ENCODE assay signal across 16 cellular contexts in the genomic region with DNA sequence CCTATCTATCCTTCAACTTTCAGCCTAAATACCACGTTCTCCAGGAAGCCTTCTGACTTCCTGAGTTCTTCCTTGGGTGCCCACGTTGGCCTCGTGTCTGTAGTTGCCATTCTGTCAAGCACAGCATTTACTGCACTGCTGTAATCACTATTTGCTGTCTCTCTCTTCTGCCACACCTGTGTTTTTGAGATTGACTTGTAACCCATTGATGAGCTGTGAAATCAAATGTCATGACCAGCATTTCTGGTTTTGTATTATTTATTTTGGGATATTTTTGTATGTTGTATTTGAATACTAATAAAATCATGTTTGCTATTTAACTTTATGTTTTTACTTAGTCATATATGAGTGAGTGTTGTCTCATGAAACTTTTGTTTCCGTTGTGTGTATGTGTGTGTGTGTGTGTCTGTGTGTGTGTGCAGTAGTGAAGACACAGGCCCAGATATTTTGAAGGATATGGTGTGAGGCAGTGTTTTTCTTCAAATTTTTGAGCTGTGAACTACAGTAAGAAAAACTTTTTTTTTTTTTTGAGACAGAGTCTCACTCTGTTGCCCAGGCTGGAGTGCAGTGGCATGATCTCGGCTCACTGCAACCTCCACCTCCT.
DNase-seq lines count a peak whose midpoint lies in the region; ATAC-seq, FAIRE-seq and TF ChIP-seq lines count a peak whose summit lies in the region.
"Had no signal": no experiment of that assay in that cellular context is flagged by ENCODE, and none has a peak within 500 bp of the region (broad histone marks: within the 10 kb centered on the region; RNA-seq: fewer than 3 reads in every experiment).

No MANE protein-coding gene starts in this region.

- peak overlapping the region; percentile 37 for H2AFZ ChIP-seq in HCT116 (ENCODE audit: low read depth, low read length, poor library complexity, severe bottlenecking)
- peak overlapping the region; percentile 48 for H2AFZ ChIP-seq in HepG2 (ENCODE audit: low read length)

- no peak for TF ChIP-seq POLR2A in HCT116 (IDR thresholded peaks at IDR 0.05; ENCODE audit: borderline replicate concordance, extremely low read depth, insufficient read depth, insufficient read length)
- no peak for TF ChIP-seq POLR2A in HepG2 (IDR thresholded peaks at IDR 0.05; ENCODE audit: insufficient read depth in 1 of 2, low read depth in 2 of 2, low read length in 2 of 2)

- DNase-seq in HCT116 (ENCODE audit: low read depth, low spot score) (no peak), RPMI8226 (peak; percentile 7), HepG2 (ENCODE audit: low spot score) (no peak), A172 (ENCODE audit: low spot score) (no peak)
- DNase-seq in activated naive CD4-positive, alpha-beta T cell treated with anti-CD3 and anti-CD28 coated beads, Interleukin-2, amount 50 U/mL, for 16 hours, result no peak
- no peak for DNase-seq in stimulated activated naive CD8-positive, alpha-beta T cell treated with anti-CD3 and anti-CD28 coated beads, Interleukin-15, Interleukin-2, amounts not matched to agents 100 U/mL and 50 U/mL, for 24 hours
- DNase-seq: DND-41, KG1, NCI-H1417 treated with DMSO at 0.1 percent for 48 hours, NCI-H2029, NCI-H345, NCI-H524 treated with DMSO at 0.1 percent for 48 hours had no signal

- H3K4me2 ChIP-seq in HCT116 (ENCODE audit: low read length) (no peak overlapping the region), HepG2 (ENCODE audit: low read depth, low read length) (peak overlapping the region; percentile 54)

- no peak overlapping the region for H3K9ac ChIP-seq in HCT116 (ENCODE audit: low read length)
- H3K9ac ChIP-seq in HepG2 (ENCODE audit: insufficient read depth, low read depth, low read length), result no peak overlapping the region

- RAD21 ChIA-PET in HCT116 (lab: Charles Lee; ENCODE audit: low non-redundant PET in 1 of 2, low total read pairs in 2 of 2, uncharacterized antibody in 2 of 2, unreplicated experiment in 2 of 2), result no interaction called here

- H4K20me1 ChIP-seq in HCT116 (ENCODE audit: insufficient read depth), result no peaks in the 10 kb centered on the region
- H4K20me1 ChIP-seq in HepG2 (ENCODE audit: insufficient read depth, low read length), result no peaks in the 10 kb centered on the region

- TF ChIP-seq EP300 in HepG2 (IDR thresholded peaks at IDR 0.05; ENCODE audit: low read depth in 2 of 2, low read length in 2 of 2) (no peak), HepG2 (CRISPR knock-in tag; IDR thresholded peaks at IDR 0.05; ENCODE audit: borderline replicate concordance) (no peak)

- FAIRE-seq in HepG2 (lab: Jason Lieb, UNC), result no peak

- intact Hi-C loops in HCT116 (cut with micrococcal nuclease), result no loop called here
- intact Hi-C loops in HepG2 (cut with micrococcal nuclease; ENCODE audit: unreplicated experiment), result no loop called here

- CTCF ChIA-PET in HCT116 (lab: Charles Lee) (interaction anchor here (1.8 kb wide), 1 partner anchor 204 kb away, joined by 7 read pairs; no protein-coding TSS in a partner anchor), HepG2 (lab: Yijun Ruan, JAX; ENCODE audit: low intra/inter-chr PET ratio, low total read pairs) (no interaction called here)

- 16% methylated on average over 5 of the region's 5 CpGs for WGBS in HepG2 (ENCODE audit: low lambda C conversion rate)

- H3K4me3 ChIP-seq in HCT116 (replicated peaks in 1 of 2; ENCODE audit: low read depth in 1 of 2, low read length in 2 of 2) (no peak overlapping the region), HepG2 (replicated peaks in 1 of 3; ENCODE audit: insufficient read depth in 1 of 3, low read depth in 2 of 3, low read length in 3 of 3) (no peak overlapping the region)
- H3K4me3 ChIP-seq: HAP-1, SK-N-MC had no signal

- in situ Hi-C loops in HepG2 (cut with HindIII; ENCODE audit: extremely low pct_ligation_motif_present, low pct_unique_long_range_greater_than_20kb), result no loop called here

- no peak for TF ChIP-seq CTCF in 22Rv1 (IDR thresholded peaks at IDR 0.05)
- TF ChIP-seq CTCF in HCT116 (IDR thresholded peaks at IDR 0.05 in 2 of 3, conservative IDR thresholded peaks at IDR 0.05 in 1 of 3; ENCODE audit: borderline replicate concordance in 1 of 3, insufficient read depth in 1 of 3, low read depth in 2 of 3, low read length in 2 of 3), result no peak
- TF ChIP-seq CTCF in HepG2 (CRISPR knock-in tag; IDR thresholded peaks at IDR 0.05), result no peak

- POLR2A ChIA-PET in HCT116 (lab: Charles Lee), result interaction anchor here (1.7 kb wide), 1 partner anchor 128 kb away, joined by 5 read pairs; a partner anchor contains a TSS
- POLR2A ChIA-PET in HepG2 (lab: Yijun Ruan, JAX), result interaction anchor here (1.2 kb wide), 1 partner anchor 22 kb away, joined by 3 read pairs; no protein-coding TSS in a partner anchor

- H3K27ac ChIP-seq in 22Rv1 (peak overlapping the region; percentile 10; the same call in 1 of the 2 replicates), HCT116 (ENCODE audit: low read depth, low read length) (no peak overlapping the region), HepG2 (ENCODE audit: extremely low read length, insufficient read depth, low read length) (no peak overlapping the region)
- H3K27ac ChIP-seq: SK-N-MC had no signal

- H3K9me3 ChIP-seq in HCT116 (ENCODE audit: control insufficient read depth in 1 of 2, insufficient read depth in 1 of 2, low read depth in 1 of 2, low read length in 2 of 2), result no peaks in the 10 kb centered on the region
- no peaks in the 10 kb centered on the region for H3K9me3 ChIP-seq in HepG2 (ENCODE audit: low read length)
- H3K9me3 ChIP-seq: HAP-1 had no signal

- ATAC-seq in HCT116 (no peak), HepG2 (no peak), HG02798 (IDR thresholded peaks at IDR 0.05; ENCODE audit: poor library complexity, unreplicated experiment) (no peak)
- ATAC-seq in stimulated activated naive CD8-positive, alpha-beta T cell treated with anti-CD3 and anti-CD28 coated beads, Interleukin-15, Interleukin-2, amounts not matched to agents 100 U/mL and 50 U/mL, for 24 hours, result no peak

- H3K27me3 ChIP-seq in HCT116 (ENCODE audit: insufficient read depth, low read length), result no peaks in the 10 kb centered on the region
- peaks cover 0 to 6% of the 10 kb centered on the region in 2 experiments; a peak in 1 of 5 replicates for H3K27me3 ChIP-seq in HepG2 (ENCODE audit: control insufficient read depth in 1 of 2, insufficient read depth in 2 of 2, low read length in 2 of 2)

- no peaks in the 10 kb centered on the region for H3K79me2 ChIP-seq in HCT116 (ENCODE audit: insufficient read depth, low read length)
- no peaks in the 10 kb centered on the region for H3K79me2 ChIP-seq in HepG2 (ENCODE audit: insufficient read depth, low read length)

- H3K36me3 ChIP-seq in HCT116 (ENCODE audit: control insufficient read depth in 1 of 2, insufficient read depth in 2 of 2, low read length in 2 of 2), result no peaks in the 10 kb centered on the region
- no peaks in the 10 kb centered on the region for H3K36me3 ChIP-seq in HepG2 (replicated peaks in 1 of 2; ENCODE audit: control insufficient read depth in 1 of 2, insufficient read depth in 2 of 2, low read length in 2 of 2)
- H3K36me3 ChIP-seq: HAP-1 had no signal

- no peaks in the 10 kb centered on the region for H3K9me2 ChIP-seq in HCT116 (ENCODE audit: insufficient read depth)

- H3K4me1 ChIP-seq in HCT116 (ENCODE audit: control insufficient read depth in 1 of 2, insufficient read depth in 2 of 2, low read length in 2 of 2) (peaks cover 14 to 41% of the 10 kb centered on the region in 2 experiments), HepG2 (ENCODE audit: insufficient read depth, low read length) (peaks cover 81% of the 10 kb centered on the region)
- H3K4me1 ChIP-seq: HAP-1 had no signal

- TF ChIP-seq RAD21 in HCT116 (IDR thresholded peaks at IDR 0.05; ENCODE audit: low read depth) (no peak), HepG2 (CRISPR knock-in tag; IDR thresholded peaks at IDR 0.05) (no peak)

- no TSS peak for BruUV-seq in HCT116 (replicated peaks; lab: Mats Ljungman, UMichigan)
- no TSS peak for BruUV-seq in HepG2 (replicated peaks; lab: Mats Ljungman, UMichigan)

TF ChIP-seq in HCT116, 20 proteins besides CTCF, POLR2A, EP300 and RAD21 (continues in another document):
- TF ChIP-seq ZFX (IDR thresholded peaks at IDR 0.05), result no peak
- no peak for TF ChIP-seq CBX3 (IDR thresholded peaks at IDR 0.05; ENCODE audit: low read depth)
- no peak for TF ChIP-seq YY1 (IDR thresholded peaks at IDR 0.05; ENCODE audit: extremely low read depth, insufficient replicate concordance, low read depth, low read length)
- no peak for TF ChIP-seq SRF (IDR thresholded peaks at IDR 0.05; ENCODE audit: low read depth)
- no peak for TF ChIP-seq EZH2 (IDR thresholded peaks at IDR 0.05)
- TF ChIP-seq TCF7L2 (IDR thresholded peaks at IDR 0.05; ENCODE audit: borderline replicate concordance, extremely low read depth, insufficient read depth, insufficient read length), result no peak
- no peak for TF ChIP-seq EGR1 (IDR thresholded peaks at IDR 0.05; ENCODE audit: low read depth)
- no peak for TF ChIP-seq FOSL1 (IDR thresholded peaks at IDR 0.05; ENCODE audit: low read depth)
- TF ChIP-seq POLR2AphosphoS5 (IDR thresholded peaks at IDR 0.05; ENCODE audit: low read depth, low read length), result no peak
- TF ChIP-seq, protein P1, sequence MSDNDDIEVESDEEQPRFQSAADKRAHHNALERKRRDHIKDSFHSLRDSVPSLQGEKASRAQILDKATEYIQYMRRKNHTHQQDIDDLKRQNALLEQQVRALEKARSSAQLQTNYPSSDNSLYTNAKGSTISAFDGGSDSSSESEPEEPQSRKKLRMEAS (IDR thresholded peaks at IDR 0.05), result no peak
- TF ChIP-seq SIN3A (IDR thresholded peaks at IDR 0.05; ENCODE audit: low read depth), result no peak
- no peak for TF ChIP-seq SP1 (IDR thresholded peaks at IDR 0.05; ENCODE audit: low read depth)
